Comparison of ENCODE assay signal across 10 cellular contexts in genomic region chr3:58324675-58325390, GRCh38. TPM values are rescaled to one million over a fixed set of nuclear protein-coding genes. Genes with fewer than 3 reads are reported as not detected.
A peak's percentile ranks its signal among the peaks of the same experiment; 100 is the strongest.
DNase-seq lines count a peak whose midpoint lies in the region; ATAC-seq, FAIRE-seq and TF ChIP-seq lines count a peak whose summit lies in the region.
"Had no signal": no experiment of that assay in that cellular context is flagged by ENCODE, and none has a peak within 500 bp of the region (broad histone marks: within the 10 kb centered on the region; RNA-seq: fewer than 3 reads in every experiment).

No MANE protein-coding gene starts in this region.

- H3K27me3 Mint-ChIP-seq in GM23338 (ENCODE audit: insufficient read depth, low read depth, poor library complexity) = peaks cover 11% of the 10 kb centered on the region

- no peak for TF ChIP-seq CTCF in GM23338 (conservative IDR thresholded peaks at IDR 0.05; ENCODE audit: low read depth in 2 of 2)
- TF ChIP-seq CTCF in OCI-LY1 (IDR thresholded peaks at IDR 0.05; ENCODE audit: low read length) = no peak
- TF ChIP-seq CTCF in endothelial cell of umbilical vein (IDR thresholded peaks at IDR 0.05; ENCODE audit: extremely low read depth in 1 of 2, insufficient read depth in 1 of 2, low read depth in 1 of 2, low read length in 2 of 2) = no peak

- dilution Hi-C loops in endothelial cell of umbilical vein (cut with MboI; ENCODE audit: extremely low pct_ligation_motif_present, low sequenced_read_pairs) = no loop called here

- no peaks in the 10 kb centered on the region for H3K9me1 ChIP-seq in endothelial cell of umbilical vein (replicated peaks; ENCODE audit: control insufficient read depth, extremely low read depth, insufficient read depth, low read length)

- H3K36me3 ChIP-seq in GM23338 (ENCODE audit: insufficient read depth) = no peaks in the 10 kb centered on the region
- peaks cover 2% of the 10 kb centered on the region; the same call in 1 of the 2 replicates for H3K36me3 ChIP-seq in OCI-LY1 (ENCODE audit: insufficient read depth, low read length)
- no peaks in the 10 kb centered on the region for H3K36me3 ChIP-seq in endothelial cell of umbilical vein (ENCODE audit: control insufficient read depth in 2 of 2, extremely low read depth in 1 of 2, insufficient read depth in 2 of 2, low read length in 2 of 2)

- peaks cover 5% of the 10 kb centered on the region; the same call in 2 of the 3 replicates for H3K36me3 Mint-ChIP-seq in GM23338 (ENCODE audit: low read depth)

- TF ChIP-seq POLR2A in endothelial cell of umbilical vein (IDR thresholded peaks at IDR 0.05; ENCODE audit: low read depth, low read length) = no peak

- H4K20me1 ChIP-seq in GM23338 (replicated peaks; ENCODE audit: insufficient read depth) (no peaks in the 10 kb centered on the region; the same call in 1 of the 2 replicates), OCI-LY1 (ENCODE audit: insufficient read depth, low read length) (no peaks in the 10 kb centered on the region), endothelial cell of umbilical vein (replicated peaks; ENCODE audit: control insufficient read depth, extremely low read depth, insufficient read depth, low read length) (no peaks in the 10 kb centered on the region)

- intact Hi-C loops in endothelial cell of umbilical vein (cut with micrococcal nuclease) = loop anchor here (1.0 to 2.0 kb wide), 2 partner anchors 7 to 304 kb away; partner anchors contain the start of gene PXK

- H3K27ac ChIP-seq in GM23338 (ENCODE audit: low read depth) (peak overlapping the region; percentile 40; the same call in 1 of the 2 replicates), OCI-LY1 (ENCODE audit: low read depth, low read length, poor library complexity, severe bottlenecking) (peak overlapping the region; percentile 87), endothelial cell of umbilical vein (ENCODE audit: insufficient read depth, low read depth, low read length) (peak overlapping the region; percentile 14)
- H3K27ac ChIP-seq: VCaP had no signal

- no peaks in the 10 kb centered on the region for H3K27me3 ChIP-seq in GM23338 (ENCODE audit: insufficient read depth)
- no peaks in the 10 kb centered on the region for H3K27me3 ChIP-seq in OCI-LY1 (ENCODE audit: insufficient read depth, low read length)
- no peaks in the 10 kb centered on the region for H3K27me3 ChIP-seq in endothelial cell of umbilical vein (ENCODE audit: control insufficient read depth in 2 of 2, insufficient read depth in 2 of 2, low read length in 2 of 2)

- FAIRE-seq in endothelial cell of umbilical vein (lab: Jason Lieb, UNC) = peak; percentile 24

- POLR2A ChIA-PET in endothelial cell of umbilical vein (lab: Charles Lee) = interaction anchor here (1.2 kb wide), 1 partner anchor 19 kb away, joined by 3 read pairs; the partner anchor contains the start of gene RPP14

- BruUV-seq in endothelial cell of umbilical vein (replicated peaks; lab: Mats Ljungman, UMichigan) = no TSS peak

- no peak for ATAC-seq in GM23338

- DNase-seq in GM23338 (ENCODE audit: low spot score) (no peak), endothelial cell of umbilical vein (ENCODE audit: low read depth, low spot score) (peak; percentile 61), renal cortical epithelial cell (ENCODE audit: low read depth) (peak; percentile 24), SHP77 (lab: John Stamatoyannopoulos, UW) (no peak), NCI-H187 treated with DMSO at 0.1 percent for 48 hours (lab: John Stamatoyannopoulos, UW) (no peak)
- no peak for DNase-seq in stimulated activated CD4-positive, alpha-beta T cell treated with anti-CD3 and anti-CD28 coated beads, Interleukin-2, amount 100 ng/mL, for 24 hours
- DNase-seq: DND-41, NCI-H2171 had no signal

- H3K27ac Mint-ChIP-seq in GM23338 = no peak overlapping the region; the same call in 1 of the 2 replicates

- H3K9me2 ChIP-seq in GM23338 (ENCODE audit: insufficient read depth) = no peaks in the 10 kb centered on the region
- H3K9me2 ChIP-seq in OCI-LY1 (ENCODE audit: low read depth, low read length) = no peaks in the 10 kb centered on the region

- H3K4me3 Mint-ChIP-seq in GM23338 = no peak overlapping the region

- no peaks in the 10 kb centered on the region for H3K9me3 ChIP-seq in OCI-LY1 (ENCODE audit: low read length)
- H3K9me3 ChIP-seq in endothelial cell of umbilical vein (replicated peaks; ENCODE audit: control insufficient read depth, insufficient read depth, low read length) = no peaks in the 10 kb centered on the region

- peak overlapping the region; percentile 37 for H3K9ac ChIP-seq in OCI-LY1 (ENCODE audit: low read length)
- H3K9ac ChIP-seq in endothelial cell of umbilical vein (replicated peaks; ENCODE audit: extremely low read depth, insufficient read depth, low read length) = no peak overlapping the region

- H3K4me3 ChIP-seq in GM23338 = no peak overlapping the region
- H3K4me3 ChIP-seq in OCI-LY1 (ENCODE audit: low read depth, low read length, poor library complexity, severe bottlenecking) = no peak overlapping the region
- H3K4me3 ChIP-seq in endothelial cell of umbilical vein (replicated peaks in 1 of 3; ENCODE audit: insufficient read depth in 1 of 3, low read depth in 1 of 3, low read length in 3 of 3) = no peak overlapping the region

- H3K4me2 ChIP-seq in GM23338 (no peak overlapping the region), OCI-LY1 (ENCODE audit: low read length) (peak overlapping the region; percentile 13; the same call in 1 of the 2 replicates), endothelial cell of umbilical vein (ENCODE audit: insufficient read depth, low read length) (peak overlapping the region; percentile 37)

- CTCF ChIA-PET in endothelial cell of umbilical vein (lab: Charles Lee) = interaction anchor here (0.6 to 4.2 kb wide), 9 partner anchors 9 to 93 kb away, joined by 3 to 16 read pairs (median 3); partner anchors contain the start of genes HTD2 and RPP14

- no peaks in the 10 kb centered on the region for H3K79me2 ChIP-seq in GM23338 (replicated peaks; ENCODE audit: insufficient read depth)
- no peaks in the 10 kb centered on the region for H3K79me2 ChIP-seq in OCI-LY1 (ENCODE audit: insufficient read depth, low read length)
- H3K79me2 ChIP-seq in endothelial cell of umbilical vein (ENCODE audit: control insufficient read depth, insufficient read depth, low read length) = no peaks in the 10 kb centered on the region

- H3K4me1 ChIP-seq in GM23338 (ENCODE audit: insufficient read depth) (peaks cover 24% of the 10 kb centered on the region), OCI-LY1 (ENCODE audit: insufficient read depth, low read length, severe bottlenecking) (peaks cover 54% of the 10 kb centered on the region), endothelial cell of umbilical vein (ENCODE audit: control insufficient read depth, extremely low read depth, insufficient read depth, low read length) (peaks cover 19% of the 10 kb centered on the region)

- H3F3A ChIP-seq in GM23338 (replicated peaks; ENCODE audit: low read depth) (0 out of 2 replicates have a peak, but pooled peaks cover 5% of the 10 kb centered on the region), OCI-LY1 (ENCODE audit: insufficient read depth, low read length) (0 out of 2 replicates have a peak, but pooled peaks cover 5% of the 10 kb centered on the region)

- no peaks in the 10 kb centered on the region for H3K9me3 Mint-ChIP-seq in GM23338

- peaks cover 30% of the 10 kb centered on the region for H3K4me1 Mint-ChIP-seq in GM23338

- no peak overlapping the region for H2AFZ ChIP-seq in GM23338
- H2AFZ ChIP-seq in OCI-LY1 (ENCODE audit: low read length) = no peak overlapping the region
- no peak overlapping the region for H2AFZ ChIP-seq in endothelial cell of umbilical vein (ENCODE audit: low read depth, low read length)

TF ChIP-seq in endothelial cell of umbilical vein, 7 proteins besides CTCF, POLR2A, EP300 and RAD21 (continues in another document):
- no peak for TF ChIP-seq POLR2AphosphoS5 (IDR thresholded peaks at IDR 0.05; ENCODE audit: insufficient read depth, low read depth, low read length)

RNA-seq across cellular contexts. Expression of gene PXK, which starts 7.9 kb away (rescaled TPM):
- 6.5 and 9.1 TPM in 2 replicates for total RNA-seq in GM23338 (2014; rRNA removed; shearing (Covaris generic))
- polyA plus RNA-seq in GM23338 (2016; fragmentation: Nextera tagmentation; extraction: Ambion mirVana) (6.4 and 7.0 TPM in 2 replicates), endothelial cell of umbilical vein (8.4 and 11.3 TPM in 2 replicates)
- total RNA-seq in endothelial cell of umbilical vein (11.1 and 14.6 TPM in 2 replicates), renal cortical epithelial cell (8.5 and 19.3 TPM in 2 replicates)
- 12.8 and 15.2 TPM in 2 replicates for polyA plus RNA-seq in endothelial cell of umbilical vein (2011; cell fraction: cytosol; rRNA removed)
- 20.7 and 21.6 TPM in 2 replicates for polyA plus RNA-seq in endothelial cell of umbilical vein (2011; cell fraction: nucleus; rRNA removed)
- polyA plus RNA-seq in endothelial cell of umbilical vein (2012) = 11.0 and 14.3 TPM in 2 replicates
- 12.2 and 17.7 TPM in 2 replicates for polyA minus RNA-seq in endothelial cell of umbilical vein
- polyA minus RNA-seq in endothelial cell of umbilical vein (2011; cell fraction: cytosol; rRNA and poly(A)+ RNA removed) = 4.4 TPM
- 14.9 and 22.0 TPM in 2 replicates for polyA minus RNA-seq in endothelial cell of umbilical vein (2011; cell fraction: nucleus; rRNA and poly(A)+ RNA removed)

RNA-seq across cellular contexts. Expression of gene HTD2, which starts 18.5 kb away (rescaled TPM):
- 8.7 and 19.3 TPM in 2 replicates for total RNA-seq in GM23338 (2014; rRNA removed; shearing (Covaris generic))
- polyA plus RNA-seq in GM23338 (2016; fragmentation: Nextera tagmentation; extraction: Ambion mirVana) = 22.0 and 24.2 TPM in 2 replicates
- total RNA-seq in endothelial cell of umbilical vein = 10.0 and 10.3 TPM in 2 replicates
- polyA plus RNA-seq in endothelial cell of umbilical vein = 4.5 and 8.2 TPM in 2 replicates
- polyA plus RNA-seq in endothelial cell of umbilical vein (2011; cell fraction: cytosol; rRNA removed) = 7.8 and 9.0 TPM in 2 replicates
- polyA plus RNA-seq in endothelial cell of umbilical vein (2011; cell fraction: nucleus; rRNA removed) = 5.1 and 6.5 TPM in 2 replicates
- 3.8 and 9.0 TPM in 2 replicates for polyA plus RNA-seq in endothelial cell of umbilical vein (2012)
- polyA minus RNA-seq in endothelial cell of umbilical vein = 8.0 and 8.6 TPM in 2 replicates
- 7.6 TPM for polyA minus RNA-seq in endothelial cell of umbilical vein (2011; cell fraction: cytosol; rRNA and poly(A)+ RNA removed)
- polyA minus RNA-seq in endothelial cell of umbilical vein (2011; cell fraction: nucleus; rRNA and poly(A)+ RNA removed) = 3.2 and 3.6 TPM in 2 replicates
- 14.8 and 17.0 TPM in 2 replicates for total RNA-seq in renal cortical epithelial cell

RNA-seq across cellular contexts. Expression of gene RPP14, which starts 18.8 kb away (rescaled TPM):
- total RNA-seq in GM23338 (2014; rRNA removed; shearing (Covaris generic)) = 14.4 and 18.6 TPM in 2 replicates
- polyA plus RNA-seq in GM23338 (2016; fragmentation: Nextera tagmentation; extraction: Ambion mirVana) (10.5 and 11.7 TPM in 2 replicates), endothelial cell of umbilical vein (9.6 and 11.9 TPM in 2 replicates)
- total RNA-seq in endothelial cell of umbilical vein (18.1 and 21.3 TPM in 2 replicates), renal cortical epithelial cell (14.5 and 27.6 TPM in 2 replicates)
- polyA plus RNA-seq in endothelial cell of umbilical vein (2011; cell fraction: cytosol; rRNA removed) = 10.4 and 11.1 TPM in 2 replicates
- 11.6 and 14.7 TPM in 2 replicates for polyA plus RNA-seq in endothelial cell of umbilical vein (2011; cell fraction: nucleus; rRNA removed)
- 9.5 and 10.1 TPM in 2 replicates for polyA plus RNA-seq in endothelial cell of umbilical vein (2012)
- polyA minus RNA-seq in endothelial cell of umbilical vein = 9.5 and 14.8 TPM in 2 replicates
- 13.9 TPM for polyA minus RNA-seq in endothelial cell of umbilical vein (2011; cell fraction: cytosol; rRNA and poly(A)+ RNA removed)
- polyA minus RNA-seq in endothelial cell of umbilical vein (2011; cell fraction: nucleus; rRNA and poly(A)+ RNA removed) = 9.8 and 10.8 TPM in 2 replicates

Comparison
In these comparisons a context has a peak if more than half of its experiments do, and no peak if none do; other contexts are left out.
1. DNase-seq: peak in endothelial cell of umbilical vein (single experiment) and renal cortical epithelial cell (single experiment); none in GM23338 (single experiment), stimulated activated CD4-positive, alpha-beta T cell treated with anti-CD3 and anti-CD28 coated beads, Interleukin-2, amount 100 ng/mL, for 24 hours (0 of 2), SHP77 (0 of 2) and NCI-H187 treated with DMSO at 0.1 percent for 48 hours (single experiment).
2. H3K27ac ChIP-seq: peak in every context shown above with its lines; median percentile 87 in OCI-LY1; 40 in GM23338; 14 in endothelial cell of umbilical vein.